8 cellular contexts compared by ENCODE assay signal in genomic region chr10:67849331-67850011, GRCh38. TPM values are rescaled to one million over a fixed set of nuclear protein-coding genes. Genes with fewer than 3 reads are reported as not detected.
A peak's percentile ranks its signal among the peaks of the same experiment; 100 is the strongest.
DNase-seq lines count a peak whose midpoint lies in the region; FAIRE-seq and TF ChIP-seq lines count a peak whose summit lies in the region.

No MANE protein-coding gene starts in this region.

- H3K79me2 ChIP-seq in MM.1S (ENCODE audit: low read length), result no peaks in the 10 kb centered on the region

- H3K36me3 ChIP-seq in MM.1S (replicated peaks; ENCODE audit: insufficient read depth, low read length) (no peaks in the 10 kb centered on the region), neuron (ENCODE audit: insufficient read depth, low read length) (no peaks in the 10 kb centered on the region)

- H3K4me1 ChIP-seq in MM.1S (ENCODE audit: low read length) (no peaks in the 10 kb centered on the region), neuron (ENCODE audit: insufficient read depth, low read length) (peaks cover 2% of the 10 kb centered on the region)

- no peak for TF ChIP-seq CTCF in MM.1S (IDR thresholded peaks at IDR 0.05; ENCODE audit: low read length)

- H3K4me2 ChIP-seq in MM.1S (ENCODE audit: low read depth, low read length), result peak overlapping the region; percentile 90

- H3K27me3 ChIP-seq in MM.1S (replicated peaks; ENCODE audit: insufficient read depth, low read length) (no peaks in the 10 kb centered on the region), neuron (ENCODE audit: insufficient read depth, low read length) (no peaks in the 10 kb centered on the region)

- no peaks in the 10 kb centered on the region for H4K20me1 ChIP-seq in MM.1S (ENCODE audit: insufficient read depth, low read length)

- H3F3A ChIP-seq in MM.1S (ENCODE audit: insufficient read depth, low read length), result no peaks in the 10 kb centered on the region

- peak; percentile 59 for FAIRE-seq in G401.6 (lab: Jason Lieb, UNC)
- FAIRE-seq in frontal cortex (lab: Jason Lieb, UNC), result no peak

- DNase-seq in HCEC 1CT, result peak; percentile 92
- DNase-seq in MM.1S, result peak; percentile 93
- DNase-seq in SHP77 treated with DMSO at 0.1 percent for 48 hours (lab: John Stamatoyannopoulos, UW), result peak; percentile 35
- peak; percentile 90 for DNase-seq in activated gamma-delta T cell treated with anti-CD3 and anti-CD28 coated beads, Interleukin-2, amount 50 U/mL, for 16 hours (ENCODE audit: low read depth)
- peak; percentile 71 to 88 for DNase-seq in frontal cortex (ENCODE audit: low spot score in 2 of 2)
- peak; percentile 91 for DNase-seq in stromal cell of bone marrow (ENCODE audit: low read depth)

- H3K4me3 ChIP-seq in MM.1S (ENCODE audit: low read length) (peak overlapping the region; percentile 66), neuron (ENCODE audit: low read length) (peak overlapping the region; percentile 64)

- H3K27ac ChIP-seq in MM.1S (ENCODE audit: low read length), result peak overlapping the region; percentile 25; the same call in 1 of the 2 replicates

- H3K9me3 ChIP-seq in MM.1S (replicated peaks; ENCODE audit: insufficient read depth, low read length), result no peaks in the 10 kb centered on the region
- no peaks in the 10 kb centered on the region for H3K9me3 ChIP-seq in neuron (ENCODE audit: low read length)

- peak overlapping the region; percentile 63 for H3K9ac ChIP-seq in MM.1S (ENCODE audit: low read length)

- no peaks in the 10 kb centered on the region for H3K9me2 ChIP-seq in MM.1S (replicated peaks; ENCODE audit: insufficient read depth, low read length)

- H2AFZ ChIP-seq in MM.1S (ENCODE audit: low read length), result peak overlapping the region; percentile 90
- H2AFZ ChIP-seq in neuron (ENCODE audit: low read depth, low read length), result peak overlapping the region; percentile 58

RNA-seq across cellular contexts. Expression of gene DNAJC12, which starts 11.5 kb away (rescaled TPM):
- total RNA-seq in frontal cortex, result 4.5 TPM

RNA-seq across cellular contexts. Expression of gene SIRT1, which starts 35.0 kb away (rescaled TPM):
- total RNA-seq in frontal cortex, result 45.7 TPM

Comparison
In these comparisons a context has a peak if more than half of its experiments do, and no peak if none do; other contexts are left out.
1. Peak in every context shown above with its lines: DNase-seq, H3K4me3 ChIP-seq and H3K27ac ChIP-seq.
2. DNase-seq: peak in every context shown above with its lines; median percentile 93 in MM.1S; 92 in HCEC 1CT; 91 in stromal cell of bone marrow; 90 in activated gamma-delta T cell treated with anti-CD3 and anti-CD28 coated beads, Interleukin-2, amount 50 U/mL, for 16 hours; 80 in frontal cortex; 35 in SHP77 treated with DMSO at 0.1 percent for 48 hours.